In genomic region chr6:163289445-163289844, GRCh38 we compare ENCODE assay signal across 17 cellular contexts.
DNase-seq lines count a peak whose midpoint lies in the region; ATAC-seq and TF ChIP-seq lines count a peak whose summit lies in the region.
"Had no signal": no experiment of that assay in that cellular context is flagged by ENCODE, and none has a peak within 500 bp of the region (broad histone marks: within the 10 kb centered on the region; RNA-seq: fewer than 3 reads in every experiment).

No MANE protein-coding gene starts in this region.

- WGBS in psoas muscle, 3 donors = 32 to 62% (median 41%) methylated on average over 4 of the region's 4 CpGs

- ATAC-seq in Right ventricle myocardium inferior = peak; percentile 85
- peak; percentile 90 for ATAC-seq in left ventricle myocardium superior
- peak; percentile 74 to 90 (median 76) for ATAC-seq in psoas muscle
- no peak for ATAC-seq in HG03442 (IDR thresholded peaks at IDR 0.05; ENCODE audit: unreplicated experiment)
- ATAC-seq in GM19328 (IDR thresholded peaks at IDR 0.05; ENCODE audit: unreplicated experiment) = no peak
- ATAC-seq: A549, GM23338 had no signal

- no peaks in the 10 kb centered on the region for H3K36me3 Mint-ChIP-seq in osteocyte (ENCODE audit: unreplicated experiment)
- H3K36me3 Mint-ChIP-seq: CD14-positive monocyte; CD4-positive, alpha-beta memory T cell had no signal

- DNase-seq in Right ventricle myocardium inferior (ENCODE audit: missing footprints) = no peak
- DNase-seq in cardiac septum (ENCODE audit: low spot score) = no peak
- DNase-seq in left ventricle myocardium superior = peak; percentile 46
- DNase-seq in psoas muscle = no peak
- no peak for DNase-seq in osteocyte (ENCODE audit: extremely low spot score, unreplicated experiment)
- DNase-seq: CD4-positive, alpha-beta memory T cell; DMS153; DMS79; GDM1; HCEC 1CT had no signal

- intact Hi-C loops in Right ventricle myocardium inferior (cut with DNase I) (loop anchor here (2.0 to 10.0 kb wide), 3 partner anchors 72 to 815 kb away; no protein-coding TSS in a partner anchor), cardiac septum (cut with DNase I) (loop anchor here (2.0 kb wide), 1 partner anchor 125 kb away; the partner anchor contains the start of gene QKI), left ventricle myocardium superior (cut with micrococcal nuclease) (no loop called here), psoas muscle (cut with DNase I) (no loop called here)

- peak overlapping the region; percentile 79 for H3K27ac ChIP-seq in psoas muscle
- H3K27ac ChIP-seq: 22Rv1, A549, BLaER1 had no signal

- H3K9me3 ChIP-seq in psoas muscle = no peaks in the 10 kb centered on the region
- H3K9me3 ChIP-seq: A549, BLaER1 had no signal

- H3K27ac Mint-ChIP-seq in osteocyte (ENCODE audit: unreplicated experiment) = no peak overlapping the region
- H3K27ac Mint-ChIP-seq: CD4-positive, alpha-beta memory T cell; GM23338 had no signal

- H3K4me3 Mint-ChIP-seq in osteocyte (ENCODE audit: unreplicated experiment) = no peak overlapping the region
- H3K4me3 Mint-ChIP-seq: CD14-positive monocyte; CD4-positive, alpha-beta memory T cell; GM23338 had no signal

- peaks cover 6% of the 10 kb centered on the region for H3K9me3 Mint-ChIP-seq in osteocyte (ENCODE audit: unreplicated experiment)
- H3K9me3 Mint-ChIP-seq: CD4-positive, alpha-beta memory T cell had no signal

- H3K4me1 ChIP-seq in psoas muscle = peaks cover 20% of the 10 kb centered on the region
- H3K4me1 ChIP-seq: A549, BLaER1 had no signal

- H3K4me3 ChIP-seq in psoas muscle = peak overlapping the region; percentile 1
- H3K4me3 ChIP-seq: A549, BLaER1, GM23338 had no signal

- H3K27me3 ChIP-seq in psoas muscle (ENCODE audit: insufficient read depth in 3 of 3, low read length in 2 of 3) = no peaks in the 10 kb centered on the region
- H3K27me3 ChIP-seq: BLaER1 had no signal

- no peaks in the 10 kb centered on the region for H3K36me3 ChIP-seq in psoas muscle (ENCODE audit: insufficient read depth in 1 of 2, low read depth in 1 of 2)
- H3K36me3 ChIP-seq: BLaER1 had no signal

- H3K27me3 Mint-ChIP-seq in osteocyte (ENCODE audit: unreplicated experiment) = no peaks in the 10 kb centered on the region

- TF ChIP-seq CTCF in psoas muscle (IDR thresholded peaks at IDR 0.05) (no peak), osteocyte (IDR thresholded peaks at IDR 0.05) (no peak)

- H3K4me1 Mint-ChIP-seq in osteocyte (ENCODE audit: unreplicated experiment) = no peaks in the 10 kb centered on the region
- H3K4me1 Mint-ChIP-seq: CD14-positive monocyte; CD4-positive, alpha-beta memory T cell had no signal

Comparison
In these comparisons a context has a peak if more than half of its experiments do, and no peak if none do; other contexts are left out.
1. intact Hi-C loops: an anchor here in Right ventricle myocardium inferior (2.0 to 10.0 kb wide) and cardiac septum (2.0 kb wide); none called in left ventricle myocardium superior and psoas muscle.
2. ATAC-seq: peak in Right ventricle myocardium inferior (single experiment), left ventricle myocardium superior (single experiment) and psoas muscle (4 of 4); none in HG03442 (single experiment) and GM19328 (single experiment).